In genomic region chr15:40233727-40234577, GRCh38 we compare ENCODE assay signal across 29 cellular contexts. TPM values are rescaled to one million over a fixed set of nuclear protein-coding genes. Genes with fewer than 3 reads are reported as not detected.
A peak's percentile ranks its signal among the peaks of the same experiment; 100 is the strongest.
DNase-seq lines count a peak whose midpoint lies in the region; ATAC-seq and TF ChIP-seq lines count a peak whose summit lies in the region.
"Had no signal": no experiment of that assay in that cellular context is flagged by ENCODE, and none has a peak within 500 bp of the region (broad histone marks: within the 10 kb centered on the region; RNA-seq: fewer than 3 reads in every experiment).

No MANE protein-coding gene starts in this region.

- H3K79me2 ChIP-seq in PC-9 (ENCODE audit: low read depth) (no peaks in the 10 kb centered on the region), osteoblast (ENCODE audit: insufficient read depth, low read length) (no peaks in the 10 kb centered on the region)
- H3K79me2 ChIP-seq: parathyroid adenoma had no signal

- H3K36me3 Mint-ChIP-seq in activated CD4-positive, alpha-beta memory T cell treated with anti-CD3 and anti-CD28 coated beads, Interleukin-2, amount 10 ng/mL, durations not matched to agents 7 days and 5 days (ENCODE audit: low read depth), result peaks cover 11% of the 10 kb centered on the region
- H3K36me3 Mint-ChIP-seq: CD4-positive, alpha-beta memory T cell; stimulated activated effector memory CD8-positive, alpha-beta T cell treated with anti-CD3 and anti-CD28 coated beads, Interleukin-12 subunit alpha, Interleukin-12 subunit beta, amount 100 ng/mL, for 72 hours had no signal

- no peaks in the 10 kb centered on the region for H3K9me3 Mint-ChIP-seq in activated CD4-positive, alpha-beta memory T cell treated with anti-CD3 and anti-CD28 coated beads, Interleukin-2, amount 10 ng/mL, durations not matched to agents 7 days and 5 days
- H3K9me3 Mint-ChIP-seq: CD4-positive, alpha-beta memory T cell; naive thymus-derived CD4-positive, alpha-beta T cell; stimulated activated effector memory CD8-positive, alpha-beta T cell treated with anti-CD3 and anti-CD28 coated beads, Interleukin-12 subunit alpha, Interleukin-12 subunit beta, amount 100 ng/mL, for 72 hours had no signal

- H3K4me1 Mint-ChIP-seq in activated CD4-positive, alpha-beta memory T cell treated with anti-CD3 and anti-CD28 coated beads, Interleukin-2, amount 10 ng/mL, durations not matched to agents 7 days and 5 days, result peaks cover 7% of the 10 kb centered on the region

- H3K27me3 ChIP-seq in PC-9 (ENCODE audit: insufficient read depth, low read depth) (no peaks in the 10 kb centered on the region), osteoblast (ENCODE audit: insufficient read depth, low read length) (peaks cover 2% of the 10 kb centered on the region)
- H3K27me3 ChIP-seq: adrenal gland, gastrocnemius medialis had no signal

- DNase-seq in EH (ENCODE audit: low read depth) (peak; percentile 36), PC-9 (no peak), coronary artery (ENCODE audit: low spot score) (peak; percentile 68), osteoblast (ENCODE audit: insufficient read length, low spot score, missing footprints) (peak; percentile 70), globus pallidus (ENCODE audit: low spot score) (no peak), iPS-NIHi7 (ENCODE audit: extremely low spot score) (no peak)
- no peak for DNase-seq in activated CD4-positive, alpha-beta memory T cell treated with anti-CD3 and anti-CD28 coated beads, Interleukin-2, amount 10 ng/mL, durations not matched to agents 7 days and 5 days
- DNase-seq: activated CD4-positive, alpha-beta T cell treated with anti-CD3 and anti-CD28 coated beads for 4 hours; activated effector memory CD4-positive, alpha-beta T cell treated with Interleukin-2 at 50 U/mL for 16 hours; adrenal gland; CD4-positive, alpha-beta memory T cell; DMS153; gastrocnemius medialis; kidney glomerular epithelial cell; mesenchymal stem cell; naive thymus-derived CD4-positive, alpha-beta T cell; NCI-H1092 treated with DMSO at 0.1 percent for 48 hours; NCI-H524 treated with DMSO at 0.1 percent for 48 hours; sigmoid colon; SW 1271 had no signal

- H3K36me3 ChIP-seq in PC-9 (ENCODE audit: low read depth) (no peaks in the 10 kb centered on the region), osteoblast (ENCODE audit: insufficient read depth, low read length) (no peaks in the 10 kb centered on the region)
- H3K36me3 ChIP-seq: adrenal gland, gastrocnemius medialis, sigmoid colon had no signal

- H3K27me3 Mint-ChIP-seq in activated CD4-positive, alpha-beta memory T cell treated with anti-CD3 and anti-CD28 coated beads, Interleukin-2, amount 10 ng/mL, durations not matched to agents 7 days and 5 days, result peaks cover 10% of the 10 kb centered on the region

- H3K4me3 Mint-ChIP-seq in activated CD4-positive, alpha-beta memory T cell treated with anti-CD3 and anti-CD28 coated beads, Interleukin-2, amount 10 ng/mL, durations not matched to agents 7 days and 5 days, result no peak overlapping the region
- H3K4me3 Mint-ChIP-seq: CD4-positive, alpha-beta memory T cell; naive thymus-derived CD4-positive, alpha-beta T cell; stimulated activated effector memory CD8-positive, alpha-beta T cell treated with anti-CD3 and anti-CD28 coated beads, Interleukin-12 subunit alpha, Interleukin-12 subunit beta, amount 100 ng/mL, for 72 hours had no signal

- H3K4me2 ChIP-seq in PC-9 (peak overlapping the region; percentile 55; the same call in 1 of the 2 replicates), osteoblast (ENCODE audit: insufficient read depth, low read length) (no peak overlapping the region)

- ATAC-seq in GM21390 (IDR thresholded peaks at IDR 0.05; ENCODE audit: unreplicated experiment), result no peak
- ATAC-seq: gastrocnemius medialis; naive thymus-derived CD4-positive, alpha-beta T cell; stimulated activated effector memory CD8-positive, alpha-beta T cell treated with anti-CD3 and anti-CD28 coated beads, Interleukin-12 subunit alpha, Interleukin-12 subunit beta, amount 100 ng/mL, for 72 hours had no signal

- BruUV-seq in PC-9 (replicated peaks; lab: Mats Ljungman, UMichigan), result no TSS peak

- no peaks in the 10 kb centered on the region for H3K9me2 ChIP-seq in PC-9 (ENCODE audit: insufficient read depth)

- no peak overlapping the region for H2AFZ ChIP-seq in PC-9
- H2AFZ ChIP-seq in osteoblast (ENCODE audit: low read length), result no peak overlapping the region
- H2AFZ ChIP-seq: parathyroid adenoma had no signal

- POLR2A ChIA-PET in PC-9 (lab: Charles Lee; ENCODE audit: unreplicated experiment), result no interaction called here
- POLR2A ChIA-PET in activated CD4-positive, alpha-beta memory T cell treated with anti-CD3 and anti-CD28 coated beads, Interleukin-2, amount 10 ng/mL, durations not matched to agents 7 days and 5 days (lab: Charles Lee), result no interaction called here

- peaks cover 11% of the 10 kb centered on the region; the same call in 1 of the 2 replicates for H3F3A ChIP-seq in PC-9 (ENCODE audit: insufficient read depth, low read depth)

- H3K4me3 ChIP-seq in PC-9 (no peak overlapping the region), coronary artery (no peak overlapping the region), osteoblast (ENCODE audit: insufficient read depth, low read length) (no peak overlapping the region)
- H3K4me3 ChIP-seq: adrenal gland, gastrocnemius medialis, sigmoid colon had no signal

- H4K20me1 ChIP-seq in PC-9 (ENCODE audit: insufficient read depth) (no peaks in the 10 kb centered on the region), osteoblast (ENCODE audit: insufficient read depth, low read length) (peaks cover 2% of the 10 kb centered on the region)

- CTCF ChIA-PET in PC-9 (lab: Charles Lee), result interaction anchor here (1.0 to 1.1 kb wide), 2 partner anchors 17 to 43 kb away, joined by 3 read pairs; no protein-coding TSS in a partner anchor
- CTCF ChIA-PET in activated CD4-positive, alpha-beta memory T cell treated with anti-CD3 and anti-CD28 coated beads, Interleukin-2, amount 10 ng/mL, durations not matched to agents 7 days and 5 days (lab: Charles Lee), result no interaction called here

- intact Hi-C loops in PC-9 (cut with micrococcal nuclease; ENCODE audit: unreplicated experiment), result no loop called here

- no peak for TF ChIP-seq CTCF in PC-9 (conservative IDR thresholded peaks at IDR 0.05)
- no peak for TF ChIP-seq CTCF in coronary artery (IDR thresholded peaks at IDR 0.05)
- no peak for TF ChIP-seq CTCF in osteoblast (IDR thresholded peaks at IDR 0.05; ENCODE audit: extremely low read depth, low read depth, low read length)

- H3K4me1 ChIP-seq in PC-9 (replicated peaks; ENCODE audit: insufficient read depth), result peaks cover 30% of the 10 kb centered on the region
- peaks cover 2% of the 10 kb centered on the region for H3K4me1 ChIP-seq in osteoblast (ENCODE audit: insufficient read depth, low read length)
- H3K4me1 ChIP-seq: parathyroid adenoma had no signal

- H3K27ac ChIP-seq in PC-9, result peak overlapping the region; percentile 49
- no peak overlapping the region for H3K27ac ChIP-seq in coronary artery
- no peak overlapping the region for H3K27ac ChIP-seq in osteoblast (ENCODE audit: low read depth, low read length)
- H3K27ac ChIP-seq: gastrocnemius medialis, parathyroid adenoma had no signal

- H3K9me3 ChIP-seq in PC-9 (ENCODE audit: insufficient read depth, low read depth) (no peaks in the 10 kb centered on the region), osteoblast (ENCODE audit: low read depth, low read length) (no peaks in the 10 kb centered on the region)
- H3K9me3 ChIP-seq: adrenal gland, gastrocnemius medialis, sigmoid colon had no signal

- H3K27ac Mint-ChIP-seq in activated CD4-positive, alpha-beta memory T cell treated with anti-CD3 and anti-CD28 coated beads, Interleukin-2, amount 10 ng/mL, durations not matched to agents 7 days and 5 days, result no peak overlapping the region
- H3K27ac Mint-ChIP-seq: naive thymus-derived CD4-positive, alpha-beta T cell; stimulated activated effector memory CD8-positive, alpha-beta T cell treated with anti-CD3 and anti-CD28 coated beads, Interleukin-12 subunit alpha, Interleukin-12 subunit beta, amount 100 ng/mL, for 72 hours had no signal

RNA-seq across cellular contexts. Expression of gene PAK6, which starts 4.9 kb away (rescaled TPM):
- total RNA-seq in PC-9 (2021) (10.7 and 11.7 TPM in 2 replicates), osteoblast (not detected in 2 replicates)
- total RNA-seq in activated CD4-positive, alpha-beta memory T cell treated with anti-CD3 and anti-CD28 coated beads, Interleukin-2, amount 10 ng/mL, durations not matched to agents 7 days and 5 days, result under 1 TPM; 0.20 to 0.65 TPM
- total RNA-seq: dermis microvascular lymphatic vessel endothelial cell, H4 had no signal

RNA-seq across cellular contexts. Expression of gene ANKRD63, which starts 48.9 kb away (rescaled TPM):
- total RNA-seq in PC-9 (2021) (not detected in 2 replicates), osteoblast (not detected in 2 replicates)
- total RNA-seq in activated CD4-positive, alpha-beta memory T cell treated with anti-CD3 and anti-CD28 coated beads, Interleukin-2, amount 10 ng/mL, durations not matched to agents 7 days and 5 days, result not detected
- total RNA-seq: adrenal gland; cardiac septum; CD4-positive, alpha-beta memory T cell; dermis microvascular lymphatic vessel endothelial cell; epithelial cell of proximal tubule; gastrocnemius medialis; HT-29; LHCN-M2 had no signal

Comparison
In these comparisons a context has a peak if more than half of its experiments do, and no peak if none do; other contexts are left out.
1. DNase-seq: peak in EH (single experiment), coronary artery (single experiment) and osteoblast (single experiment); none in PC-9 (0 of 2), globus pallidus (single experiment), iPS-NIHi7 (single experiment) and activated CD4-positive, alpha-beta memory T cell treated with anti-CD3 and anti-CD28 coated beads, Interleukin-2, amount 10 ng/mL, durations not matched to agents 7 days and 5 days (single experiment).